Comparison of ENCODE assay signal across 8 cellular contexts in genomic region chr11:120168108-120168959, GRCh38. TPM values are rescaled to one million over a fixed set of nuclear protein-coding genes. Genes with fewer than 3 reads are reported as not detected.
DNase-seq lines count a peak whose midpoint lies in the region; ATAC-seq and TF ChIP-seq lines count a peak whose summit lies in the region.

No MANE protein-coding gene starts in this region.

- POLR2A ChIA-PET in OCI-LY7 (lab: Charles Lee): no interaction called here

- H3K27ac ChIP-seq in BLaER1 treated with 17β-estradiol and CSF1 and Interleukin-3, amounts not matched to agents 10 nM and 100 nM: no peak overlapping the region
- H3K27ac ChIP-seq in RWPE2 (ENCODE audit: poor library complexity, severe bottlenecking) (no peak overlapping the region), esophagus squamous epithelium (peak overlapping the region; percentile 66 to 88 (median 78)), neural progenitor cell (no peak overlapping the region), OCI-LY7 (ENCODE audit: low read depth, low read length, poor library complexity, severe bottlenecking) (no peak overlapping the region)

- H3K27me3 ChIP-seq in BLaER1 treated with 17β-estradiol and CSF1 and Interleukin-3, amounts not matched to agents 10 nM and 100 nM: peaks cover 0 to 35% (median 28%) of the 10 kb centered on the region in 11 experiments; a peak in 20 of 22 replicates
- H3K27me3 ChIP-seq in RWPE2 (ENCODE audit: insufficient read depth, poor library complexity, severe bottlenecking) (no peaks in the 10 kb centered on the region), esophagus squamous epithelium (peaks cover 0 to 60% (median 0%) of the 10 kb centered on the region in 4 donors), neural progenitor cell (peaks cover 92% of the 10 kb centered on the region)

- no peak for TF ChIP-seq POLR2A in esophagus squamous epithelium (IDR thresholded peaks at IDR 0.05)

- TF ChIP-seq CTCF in RWPE2 (IDR thresholded peaks at IDR 0.05; ENCODE audit: poor library complexity, severe bottlenecking) (no peak), esophagus squamous epithelium (IDR thresholded peaks at IDR 0.05) (no peak), neural progenitor cell (IDR thresholded peaks at IDR 0.05) (no peak), OCI-LY7 (conservative IDR thresholded peaks at IDR 0.05; ENCODE audit: low read length) (no peak)

- peaks cover 0 to 11% (median 4%) of the 10 kb centered on the region in 11 experiments; a peak in 9 of 22 replicates for H3K9me3 ChIP-seq in BLaER1 treated with 17β-estradiol and CSF1 and Interleukin-3, amounts not matched to agents 10 nM and 100 nM (replicated peaks in 1 of 11)
- H3K9me3 ChIP-seq in RWPE2 (ENCODE audit: severe bottlenecking): no peaks in the 10 kb centered on the region
- no peaks in the 10 kb centered on the region for H3K9me3 ChIP-seq in esophagus squamous epithelium
- H3K9me3 ChIP-seq in neural progenitor cell (ENCODE audit: low read depth): no peaks in the 10 kb centered on the region
- H3K9me3 ChIP-seq in OCI-LY7 (ENCODE audit: low read length): no peaks in the 10 kb centered on the region

- CTCF ChIA-PET in OCI-LY7 (lab: Charles Lee; ENCODE audit: unreplicated experiment): no interaction called here

- H3K9me2 ChIP-seq in OCI-LY7 (ENCODE audit: insufficient read depth, low read length): no peaks in the 10 kb centered on the region

- H2AFZ ChIP-seq in neural progenitor cell (replicated peaks) (peak overlapping the region; percentile 98), OCI-LY7 (ENCODE audit: low read length) (no peak overlapping the region)

- peaks cover 0 to 23% (median 7%) of the 10 kb centered on the region in 10 experiments; a peak in 16 of 20 replicates for H3K4me1 ChIP-seq in BLaER1 treated with 17β-estradiol and CSF1 and Interleukin-3, amounts not matched to agents 10 nM and 100 nM
- no peaks in the 10 kb centered on the region for H3K4me1 ChIP-seq in RWPE2 (ENCODE audit: insufficient read depth, poor library complexity, severe bottlenecking)
- peaks cover 15 to 38% (median 17%) of the 10 kb centered on the region in 3 donors for H3K4me1 ChIP-seq in esophagus squamous epithelium
- H3K4me1 ChIP-seq in neural progenitor cell: peaks cover 9% of the 10 kb centered on the region
- no peaks in the 10 kb centered on the region for H3K4me1 ChIP-seq in OCI-LY7 (ENCODE audit: insufficient read depth, low read length, poor library complexity, severe bottlenecking)

- no peak for DNase-seq in RWPE2 (ENCODE audit: low spot score)
- no peak for DNase-seq in esophagus squamous epithelium (lab: John Stamatoyannopoulos, UW)
- no peak for DNase-seq in neural progenitor cell (ENCODE audit: low spot score)
- no peak for DNase-seq in OCI-LY7 (ENCODE audit: low spot score)
- DNase-seq in stimulated activated CD4-positive, alpha-beta T cell treated with anti-CD3 and anti-CD28 coated beads, Interleukin-2, amount 100 ng/mL, for 48 hours: no peak
- DNase-seq in NCI-H1092 (lab: John Stamatoyannopoulos, UW): no peak

- H3K27ac Mint-ChIP-seq in neural progenitor cell: peak overlapping the region; percentile 88

- H3K4me1 Mint-ChIP-seq in neural progenitor cell: peaks cover 22% of the 10 kb centered on the region

- ATAC-seq in RWPE2 (ENCODE audit: low read depth) (no peak), GM21390 (IDR thresholded peaks at IDR 0.05; ENCODE audit: unreplicated experiment) (no peak)

- 45 to 49% methylated on average over 14 of the region's 35 CpGs for WGBS in esophagus squamous epithelium, 2 donors

- H3K36me3 Mint-ChIP-seq in neural progenitor cell: no peaks in the 10 kb centered on the region

- H3K4me3 ChIP-seq in BLaER1 treated with 17β-estradiol and CSF1 and Interleukin-3, amounts not matched to agents 10 nM and 100 nM: peak overlapping the region in 4 of 10 experiments; percentile 28 to 45 (median 42); a peak in 6 of 20 replicates
- H3K4me3 ChIP-seq in RWPE2 (ENCODE audit: severe bottlenecking): peak overlapping the region; percentile 31
- H3K4me3 ChIP-seq in esophagus squamous epithelium: peak overlapping the region; percentile 36 to 75 (median 60)
- peak overlapping the region; percentile 55 for H3K4me3 ChIP-seq in neural progenitor cell
- H3K4me3 ChIP-seq in OCI-LY7 (ENCODE audit: low read depth, low read length, poor library complexity, severe bottlenecking): no peak overlapping the region

- no TSS peak for BruUV-seq in OCI-LY7 (replicated peaks; lab: Mats Ljungman, UMichigan)

- H3K9me3 Mint-ChIP-seq in neural progenitor cell: peaks cover 7% of the 10 kb centered on the region

- peaks cover 32% of the 10 kb centered on the region for H3K27me3 Mint-ChIP-seq in neural progenitor cell (ENCODE audit: insufficient read depth, low read depth)

- no peaks in the 10 kb centered on the region for H3K36me3 ChIP-seq in BLaER1 treated with 17β-estradiol and CSF1 and Interleukin-3, amounts not matched to agents 10 nM and 100 nM
- no peaks in the 10 kb centered on the region for H3K36me3 ChIP-seq in RWPE2 (ENCODE audit: low read depth)
- H3K36me3 ChIP-seq in esophagus squamous epithelium: no peaks in the 10 kb centered on the region
- no peaks in the 10 kb centered on the region for H3K36me3 ChIP-seq in neural progenitor cell
- no peaks in the 10 kb centered on the region for H3K36me3 ChIP-seq in OCI-LY7 (ENCODE audit: insufficient read depth, low read length)

- no peaks in the 10 kb centered on the region for H3F3A ChIP-seq in neural progenitor cell (ENCODE audit: low read depth)

- H3K79me2 ChIP-seq in neural progenitor cell (ENCODE audit: low read depth): no peaks in the 10 kb centered on the region
- no peaks in the 10 kb centered on the region for H3K79me2 ChIP-seq in OCI-LY7 (ENCODE audit: insufficient read depth, low read depth, low read length)

- peak overlapping the region; percentile 83 for H3K4me3 Mint-ChIP-seq in neural progenitor cell

- H4K20me1 ChIP-seq in BLaER1 treated with 17β-estradiol and CSF1 and Interleukin-3, amounts not matched to agents 10 nM and 100 nM: peaks cover 0 to 16% (median 0%) of the 10 kb centered on the region in 11 experiments; a peak in 2 of 22 replicates
- H4K20me1 ChIP-seq in neural progenitor cell (ENCODE audit: low read depth) (no peaks in the 10 kb centered on the region), OCI-LY7 (ENCODE audit: insufficient read depth, low read length) (no peaks in the 10 kb centered on the region)

- H3K9ac ChIP-seq in BLaER1 treated with 17β-estradiol and CSF1 and Interleukin-3, amounts not matched to agents 10 nM and 100 nM: peak overlapping the region in 2 of 11 experiments; percentile 5 to 33; a peak in 1 of 22 replicates
- no peak overlapping the region for H3K9ac ChIP-seq in neural progenitor cell

- peak overlapping the region in 8 of 11 experiments; percentile 24 to 76 (median 47); a peak in 13 of 22 replicates for H3K4me2 ChIP-seq in BLaER1 treated with 17β-estradiol and CSF1 and Interleukin-3, amounts not matched to agents 10 nM and 100 nM
- peak overlapping the region; percentile 89 for H3K4me2 ChIP-seq in neural progenitor cell
- no peak overlapping the region for H3K4me2 ChIP-seq in OCI-LY7 (ENCODE audit: low read length)

- intact Hi-C loops in esophagus squamous epithelium (cut with DNase I): no loop called here
- intact Hi-C loops in OCI-LY7 (cut with micrococcal nuclease; ENCODE audit: unreplicated experiment): no loop called here

RNA-seq across cellular contexts. Expression of gene TRIM29, which starts 30.4 kb away (rescaled TPM):
- 1,000 to 10,000 TPM in 1 of 4 donors, 100 to 1,000 TPM in 3; 691 to 1,472 (median 816) TPM for total RNA-seq in esophagus squamous epithelium
- total RNA-seq in neural progenitor cell (ENCODE audit: low replicate concordance): 0.11 TPM in 1 of 2 replicates, not detected in the other
- not detected in 2 replicates for total RNA-seq in OCI-LY7 (2014; rRNA removed; shearing (Covaris generic))
- not detected in 2 replicates for total RNA-seq in OCI-LY7 (2022)

RNA-seq across cellular contexts. Expression of gene OAF, which starts 42.5 kb away (rescaled TPM):
- total RNA-seq in esophagus squamous epithelium: 10 to 100 TPM in 3 of 4 donors, 1 to 10 TPM in 1; 7.4 to 49.0 (median 14.3) TPM
- total RNA-seq in neural progenitor cell (ENCODE audit: low replicate concordance): 0.46 and 0.47 TPM in 2 replicates
- 1.9 and 3.4 TPM in 2 replicates for total RNA-seq in OCI-LY7 (2014; rRNA removed; shearing (Covaris generic))
- total RNA-seq in OCI-LY7 (2022): 3.1 and 3.8 TPM in 2 replicates

Comparison
In these comparisons a context has a peak if more than half of its experiments do, and no peak if none do; other contexts are left out.
1. H3K27ac ChIP-seq: peak in esophagus squamous epithelium (4 of 4); none in BLaER1 treated with 17β-estradiol and CSF1 and Interleukin-3, amounts not matched to agents 10 nM and 100 nM (0 of 11), RWPE2 (single experiment), neural progenitor cell (single experiment) and OCI-LY7 (single experiment).
2. RNA of gene TRIM29, which starts 30.4 kb away (total RNA-seq): 691 to 1,472 TPM in esophagus squamous epithelium; 0.11 TPM in neural progenitor cell and not detected in OCI-LY7; every median in the first group is over 100 times any median in the second.